ENCODE assay signal across 13 cellular contexts in genomic region chr7:134767567-134768168, GRCh38. TPM values are rescaled to one million over a fixed set of nuclear protein-coding genes. Genes with fewer than 3 reads are reported as not detected.
A peak's percentile ranks its signal among the peaks of the same experiment; 100 is the strongest.
DNase-seq lines count a peak whose midpoint lies in the region; ATAC-seq, FAIRE-seq and TF ChIP-seq lines count a peak whose summit lies in the region.
"Had no signal": no experiment of that assay in that cellular context is flagged by ENCODE, and none has a peak within 500 bp of the region (broad histone marks: within the 10 kb centered on the region; RNA-seq: fewer than 3 reads in every experiment).

No MANE protein-coding gene starts in this region.

- TF ChIP-seq EP300 in HepG2 (IDR thresholded peaks at IDR 0.05; ENCODE audit: low read depth in 2 of 2, low read length in 2 of 2) = no peak
- TF ChIP-seq EP300 in HepG2 (CRISPR knock-in tag; IDR thresholded peaks at IDR 0.05; ENCODE audit: borderline replicate concordance) = no peak

- peak; percentile 41; the same call in 2 of the 3 replicates for ATAC-seq in HepG2
- no peak for ATAC-seq in right lobe of liver
- no peak for ATAC-seq in GM18511 (IDR thresholded peaks at IDR 0.05; ENCODE audit: unreplicated experiment)

- H3K27me3 ChIP-seq in HepG2 (ENCODE audit: control insufficient read depth in 1 of 2, insufficient read depth in 2 of 2, low read length in 2 of 2) = 0 out of 5 replicates have a peak, but pooled peaks cover 0 to 3% of the 10 kb centered on the region in 2 experiments
- no peaks in the 10 kb centered on the region for H3K27me3 ChIP-seq in right lobe of liver
- no peaks in the 10 kb centered on the region for H3K27me3 ChIP-seq in Peyer's patch

- peaks cover 14% of the 10 kb centered on the region for H3K4me1 ChIP-seq in HepG2 (ENCODE audit: insufficient read depth, low read length)
- H3K4me1 ChIP-seq in right lobe of liver = no peaks in the 10 kb centered on the region
- H3K4me1 ChIP-seq in Peyer's patch = no peaks in the 10 kb centered on the region

- in situ Hi-C loops in HepG2 (cut with HindIII; ENCODE audit: extremely low pct_ligation_motif_present, low pct_unique_long_range_greater_than_20kb) = no loop called here
- in situ Hi-C loops in GM13977 (cut with MboI; ENCODE audit: low pct_unique_long_range_greater_than_20kb, low sequenced_read_pairs, unreplicated experiment) = no loop called here

- TF ChIP-seq CTCF in HepG2 (CRISPR knock-in tag; IDR thresholded peaks at IDR 0.05) (no peak), right lobe of liver (IDR thresholded peaks at IDR 0.05) (no peak), Peyer's patch (IDR thresholded peaks at IDR 0.05) (no peak), GM13977 (IDR thresholded peaks at IDR 0.05; ENCODE audit: extremely low read depth, insufficient read depth, missing control alignments) (no peak)

- H2AFZ ChIP-seq in HepG2 (ENCODE audit: low read length) = no peak overlapping the region

- intact Hi-C loops in HepG2 (cut with micrococcal nuclease; ENCODE audit: unreplicated experiment) = no loop called here
- intact Hi-C loops in right lobe of liver (cut with DNase I) = no loop called here

- H3K9ac ChIP-seq in HepG2 (ENCODE audit: insufficient read depth, low read depth, low read length) = no peak overlapping the region

- H3K36me3 ChIP-seq in HepG2 (replicated peaks in 1 of 2; ENCODE audit: control insufficient read depth in 1 of 2, insufficient read depth in 2 of 2, low read length in 2 of 2) = no peaks in the 10 kb centered on the region
- H3K36me3 ChIP-seq in right lobe of liver = no peaks in the 10 kb centered on the region
- H3K36me3 ChIP-seq in Peyer's patch = no peaks in the 10 kb centered on the region

- WGBS in HepG2 (ENCODE audit: low lambda C conversion rate) = 34% methylated on average over 5 of the region's 5 CpGs
- 81% methylated on average over 5 of the region's 5 CpGs for WGBS in right lobe of liver (ENCODE audit: insufficient coverage, low coverage, low lambda C conversion rate, missing lambda C conversion rate)

- H3K79me2 ChIP-seq in HepG2 (ENCODE audit: insufficient read depth, low read length) = no peaks in the 10 kb centered on the region

- no peak for FAIRE-seq in HepG2 (lab: Jason Lieb, UNC)

- no TSS peak for BruUV-seq in HepG2 (replicated peaks; lab: Mats Ljungman, UMichigan)

- no peak for TF ChIP-seq RAD21 in HepG2 (CRISPR knock-in tag; IDR thresholded peaks at IDR 0.05)

- H3K4me2 ChIP-seq in HepG2 (ENCODE audit: low read depth, low read length) = peak overlapping the region; percentile 73

- no peak for DNase-seq in HepG2 (ENCODE audit: low spot score)
- no peak for DNase-seq in right lobe of liver
- peak in 2 of 3 donors; percentile 54 to 57 for DNase-seq in Peyer's patch
- peak; percentile 79 for DNase-seq in myocyte (ENCODE audit: low read depth)
- no peak for DNase-seq in NCI-H187 treated with DMSO at 0.1 percent for 48 hours (lab: John Stamatoyannopoulos, UW)
- no peak for DNase-seq in GM13977 (ENCODE audit: low spot score)
- no peak for DNase-seq in activated CD4-positive, alpha-beta T cell treated with anti-CD3 and anti-CD28 coated beads for 1 hour
- DNase-seq: activated CD4-positive, CD25-positive, alpha-beta regulatory T cell; activated effector memory CD4-positive, alpha-beta T cell treated with Interleukin-2 at 50 U/mL for 16 hours; head of caudate nucleus; NCI-H446 treated with DMSO at 0.1 percent for 48 hours; stimulated activated naive CD4-positive, alpha-beta T cell treated with Interleukin-2 at 50 U/mL for 16 hours had no signal

- H3K27ac ChIP-seq in HepG2 (ENCODE audit: extremely low read length, insufficient read depth, low read length) (no peak overlapping the region), right lobe of liver (no peak overlapping the region), Peyer's patch (peak overlapping the region in 2 of 4 donors; percentile 18 to 59)

- no peaks in the 10 kb centered on the region for H4K20me1 ChIP-seq in HepG2 (ENCODE audit: insufficient read depth, low read length)

- TF ChIP-seq POLR2A in HepG2 (IDR thresholded peaks at IDR 0.05; ENCODE audit: insufficient read depth in 1 of 2, low read depth in 2 of 2, low read length in 2 of 2) (no peak), right lobe of liver (IDR thresholded peaks at IDR 0.05) (no peak), Peyer's patch (IDR thresholded peaks at IDR 0.05) (no peak)

- CTCF ChIA-PET in HepG2 (lab: Yijun Ruan, JAX; ENCODE audit: low intra/inter-chr PET ratio, low total read pairs) = no interaction called here

- POLR2A ChIA-PET in HepG2 (lab: Yijun Ruan, JAX) = no interaction called here

- H3K9me3 ChIP-seq in HepG2 (ENCODE audit: low read length) (no peaks in the 10 kb centered on the region), right lobe of liver (no peaks in the 10 kb centered on the region), Peyer's patch (no peaks in the 10 kb centered on the region)

- H3K4me3 ChIP-seq in HepG2 (replicated peaks in 1 of 3; ENCODE audit: insufficient read depth in 1 of 3, low read depth in 2 of 3, low read length in 3 of 3) (no peak overlapping the region; a peak in 1 of 6 replicates), right lobe of liver (no peak overlapping the region), Peyer's patch (no peak overlapping the region)

TF ChIP-seq in HepG2, 621 proteins besides CTCF, POLR2A, EP300 and RAD21:
- TF ChIP-seq ZNF570 (CRISPR knock-in tag; IDR thresholded peaks at IDR 0.05; ENCODE audit: borderline replicate concordance) (no peak), BHLHE40 (IDR thresholded peaks at IDR 0.05; ENCODE audit: low read length) (peak; percentile 61)

RNA-seq across cellular contexts. Expression of gene CALD1, which starts 11.8 kb away (rescaled TPM):
- total RNA-seq in HepG2 (2016; rRNA removed; fragmentation: Illumina TruSeq; extraction: Trizol) (61.2 and 112 TPM in 2 replicates), right lobe of liver (100 to 1,000 TPM; 110 to 181 (median 131) TPM), Peyer's patch (100 to 1,000 TPM in 1 of 4 donors, 10 to 100 TPM in 3; 39.2 to 536 (median 83.1) TPM), myocyte (202 and 228 TPM in 2 replicates)
- 6.9 and 7.3 TPM in 2 replicates for total RNA-seq in HepG2 (2016; cell fraction: cytosol; rRNA removed; fragmentation: Illumina TruSeq; extraction: Trizol; ENCODE audit: low read depth)
- 58.1 and 110 TPM in 2 replicates for total RNA-seq in HepG2 (2016; cell fraction: insoluble cytoplasmic fraction; rRNA removed; fragmentation: Illumina TruSeq; extraction: Trizol)
- total RNA-seq in HepG2 (2016; cell fraction: membrane; rRNA removed; fragmentation: Illumina TruSeq; extraction: Trizol) = 23.3 and 28.0 TPM in 2 replicates
- total RNA-seq in HepG2 (2016; cell fraction: nucleus; rRNA removed; fragmentation: Illumina TruSeq; extraction: Trizol) = 90.3 and 105 TPM in 2 replicates
- polyA plus RNA-seq in HepG2 (2011; rRNA removed) = 40.5 and 53.0 TPM in 2 replicates
- 23.1 and 27.0 TPM in 2 replicates for polyA plus RNA-seq in HepG2 (2011; cell fraction: cytosol; rRNA removed)
- 43.6 and 46.2 TPM in 2 replicates for polyA plus RNA-seq in HepG2 (2011; cell fraction: nucleus; rRNA removed)
- 46.2 and 70.1 TPM in 2 replicates for polyA plus RNA-seq in HepG2 (2012)
- 5.7 and 5.9 TPM in 2 replicates for polyA plus RNA-seq in HepG2 (2016; cell fraction: cytosol; fragmentation: Illumina TruSeq; extraction: Trizol; ENCODE audit: low read depth)
- polyA plus RNA-seq in HepG2 (2016; cell fraction: insoluble cytoplasmic fraction; fragmentation: Illumina TruSeq; extraction: Trizol; ENCODE audit: low read depth) = 68.7 and 69.2 TPM in 2 replicates
- polyA plus RNA-seq in HepG2 (2016; cell fraction: membrane; fragmentation: Illumina TruSeq; extraction: Trizol; ENCODE audit: low read depth) = 15.4 and 18.4 TPM in 2 replicates
- polyA plus RNA-seq in HepG2 (2016; cell fraction: nucleus; fragmentation: Illumina TruSeq; extraction: Trizol; ENCODE audit: insufficient read depth, low read depth) = 147 and 164 TPM in 2 replicates
- 12.7 and 23.5 TPM in 2 replicates for polyA minus RNA-seq in HepG2 (2011; rRNA and poly(A)+ RNA removed; ENCODE audit: low replicate concordance)
- polyA minus RNA-seq in HepG2 (2011; cell fraction: cytosol; rRNA and poly(A)+ RNA removed) = 42.9 and 53.8 TPM in 2 replicates
- 76.2 and 91.5 TPM in 2 replicates for polyA minus RNA-seq in HepG2 (2011; cell fraction: nucleus; rRNA and poly(A)+ RNA removed)
- 947 TPM for polyA plus RNA-seq in myocyte (2012)

Comparison
In these comparisons a context has a peak if more than half of its experiments do, and no peak if none do; other contexts are left out.
1. DNase-seq: peak in Peyer's patch (2 of 3) and myocyte (single experiment); none in HepG2 (single experiment), right lobe of liver (0 of 3), NCI-H187 treated with DMSO at 0.1 percent for 48 hours (single experiment), GM13977 (single experiment) and activated CD4-positive, alpha-beta T cell treated with anti-CD3 and anti-CD28 coated beads for 1 hour (single experiment).